8 cellular contexts compared by ENCODE assay signal in genomic region chr15:52679232-52680040, GRCh38. TPM values are rescaled to one million over a fixed set of nuclear protein-coding genes. Genes with fewer than 3 reads are reported as not detected.
A peak's percentile ranks its signal among the peaks of the same experiment; 100 is the strongest.
DNase-seq lines count a peak whose midpoint lies in the region; ATAC-seq and TF ChIP-seq lines count a peak whose summit lies in the region.

A gene with protein sequence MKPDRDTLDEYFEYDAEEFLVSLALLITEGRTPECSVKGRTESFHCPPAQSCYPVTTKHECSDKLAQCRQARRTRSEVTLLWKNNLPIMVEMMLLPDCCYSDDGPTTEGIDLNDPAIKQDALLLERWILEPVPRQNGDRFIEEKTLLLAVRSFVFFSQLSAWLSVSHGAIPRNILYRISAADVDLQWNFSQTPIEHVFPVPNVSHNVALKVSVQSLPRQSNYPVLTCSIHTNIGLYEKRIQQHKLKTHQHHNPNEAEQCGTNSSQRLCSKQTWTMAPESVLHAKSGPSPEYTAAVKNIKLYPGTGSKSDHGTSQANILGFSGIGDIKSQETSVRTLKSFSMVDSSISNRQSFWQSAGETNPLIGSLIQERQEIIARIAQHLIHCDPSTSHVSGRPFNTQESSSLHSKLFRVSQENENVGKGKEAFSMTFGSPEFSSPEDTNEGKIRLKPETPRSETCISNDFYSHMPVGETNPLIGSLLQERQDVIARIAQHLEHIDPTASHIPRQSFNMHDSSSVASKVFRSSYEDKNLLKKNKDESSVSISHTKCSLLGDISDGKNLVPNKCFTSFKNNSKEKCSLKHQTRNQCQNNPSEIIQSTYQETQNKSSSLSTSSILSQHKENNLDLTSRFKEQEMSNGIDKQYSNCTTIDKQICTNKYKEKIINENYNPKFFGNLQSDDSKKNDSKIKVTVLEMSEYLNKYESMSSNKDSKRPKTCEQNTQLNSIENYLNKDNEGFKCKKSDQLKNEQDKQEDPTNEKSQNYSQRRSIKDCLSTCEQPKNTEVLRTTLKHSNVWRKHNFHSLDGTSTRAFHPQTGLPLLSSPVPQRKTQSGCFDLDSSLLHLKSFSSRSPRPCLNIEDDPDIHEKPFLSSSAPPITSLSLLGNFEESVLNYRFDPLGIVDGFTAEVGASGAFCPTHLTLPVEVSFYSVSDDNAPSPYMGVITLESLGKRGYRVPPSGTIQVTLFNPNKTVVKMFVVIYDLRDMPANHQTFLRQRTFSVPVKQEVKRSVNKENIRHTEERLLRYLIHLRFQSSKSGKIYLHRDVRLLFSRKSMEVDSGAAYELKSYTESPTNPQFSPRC (minus strand): TSS chr15:52679388. CDS start chr15:52678021, 1,367 bp downstream.

- H3K4me1 ChIP-seq in spleen, result peaks cover 31 to 86% (median 78%) of the 10 kb centered on the region in 6 donors

- CTCF ChIA-PET in AG04450 (lab: Charles Lee), result interaction anchor here (0.6 to 1.3 kb wide), 5 partner anchors 20 to 789 kb away, joined by 3 to 6 read pairs (median 5); no protein-coding TSS in a partner anchor

- TF ChIP-seq CTCF in AG04450 (IDR thresholded peaks at IDR 0.05; ENCODE audit: low read depth, low read length), result 0 out of 2 replicates have a peak, but pooled peaks have one; percentile 10
- TF ChIP-seq CTCF in spleen (IDR thresholded peaks at IDR 0.05 in 8 of 11, conservative IDR thresholded peaks at IDR 0.05 in 3 of 11), result peak in 4 of 11 experiments; percentile 7 to 35 (median 26)

- H3K27me3 ChIP-seq in AG04450 (ENCODE audit: control insufficient read depth, insufficient read depth, low read length) (no peaks in the 10 kb centered on the region), spleen (replicated peaks in 1 of 7) (no peaks in the 10 kb centered on the region)

- H3K27ac ChIP-seq in AG04450 (ENCODE audit: low read depth, low read length) (peak within 1 kb of the TSS; percentile 85), caudate nucleus (ENCODE audit: low read depth, low read length) (peak within 1 kb of the TSS; percentile 91), spleen (peak within 1 kb of the TSS; percentile 95 to 99 (median 99))

- no peaks in the 10 kb centered on the region; the same call in 1 of the 2 replicates for H3K9me3 ChIP-seq in AG04450 (ENCODE audit: control insufficient read depth, insufficient read depth, low read length)
- no peaks in the 10 kb centered on the region for H3K9me3 ChIP-seq in spleen

- WGBS in spleen, 5 donors, result 1 to 2% (median 2%) methylated on average over 32 to 54 of the region's 55 CpGs

- ATAC-seq in GM18907 (IDR thresholded peaks at IDR 0.05; ENCODE audit: unreplicated experiment) (peak; percentile 75), HG03159 (IDR thresholded peaks at IDR 0.05; ENCODE audit: unreplicated experiment) (peak; percentile 66)

- H3K36me3 ChIP-seq in spleen, result peaks cover 0 to 28% (median 5%) of the 10 kb centered on the region in 6 donors

- peak; percentile 42 for DNase-seq in AG04450 (ENCODE audit: low read depth, low spot score)
- DNase-seq in NCI-H2227 treated with DMSO at 0.1 percent for 48 hours (lab: John Stamatoyannopoulos, UW), result peak; percentile 68
- peak; percentile 80 to 86 (median 82) for DNase-seq in activated CD4-positive, CD25-positive, alpha-beta regulatory T cell (lab: John Stamatoyannopoulos, UW)
- peak; percentile 54 to 97 (median 92) for DNase-seq in caudate nucleus (lab: John Stamatoyannopoulos, UW)
- DNase-seq in inferior parietal cortex (ENCODE audit: extremely low spot score), result peak; percentile 93
- DNase-seq in spleen, result peak; percentile 99

- peak within 1 kb of the TSS; percentile 89 for H3K4me3 ChIP-seq in AG04450 (ENCODE audit: low read depth, low read length)
- peak within 1 kb of the TSS; percentile 56 to 88 (median 84) for H3K4me3 ChIP-seq in spleen

- POLR2A ChIA-PET in AG04450 (lab: Yijun Ruan, JAX), result interaction anchor here (0.7 to 1.6 kb wide), 3 partner anchors 28 to 114 kb away, joined by 5 to 10 read pairs (median 5); no protein-coding TSS in a partner anchor

- intact Hi-C loops in spleen (cut with DNase I; ENCODE audit: low total_unique reads), result loop anchor here (5.0 kb wide), 1 partner anchor 48 kb away; no protein-coding TSS in a partner anchor

- TF ChIP-seq POLR2A in spleen (IDR thresholded peaks at IDR 0.05), result peak; percentile 36 to 85 (median 76)

RNA-seq across cellular contexts. Expression of the gene that starts here (rescaled TPM):
- polyA plus RNA-seq in AG04450 (2011; rRNA removed) (20.9 and 23.9 TPM in 2 replicates), spleen (10 to 100 TPM; 57.0 to 80.7 (median 59.9) TPM)
- 21.7 and 29.1 TPM in 2 replicates for polyA minus RNA-seq in AG04450 (2011; rRNA and poly(A)+ RNA removed)
- 100 to 1,000 TPM in 2 of 7 donors, 10 to 100 TPM in 5; 65.2 to 148 (median 80.3) TPM for total RNA-seq in spleen

Comparison
In these comparisons a context has a peak if more than half of its experiments do, and no peak if none do; other contexts are left out.
1. Peak in every context shown above with its lines: DNase-seq, ATAC-seq, H3K4me3 ChIP-seq and H3K27ac ChIP-seq.
2. DNase-seq: peak in every context shown above with its lines; median percentile 99 in spleen; 93 in inferior parietal cortex; 92 in caudate nucleus; 82 in activated CD4-positive, CD25-positive, alpha-beta regulatory T cell; 68 in NCI-H2227 treated with DMSO at 0.1 percent for 48 hours; 42 in AG04450.